In genomic region chr17:29566473-29567361, GRCh38 we compare ENCODE assay signal across 8 cellular contexts. TPM values are rescaled to one million over a fixed set of nuclear protein-coding genes. Genes with fewer than 3 reads are reported as not detected.
DNase-seq lines count a peak whose midpoint lies in the region; ATAC-seq and TF ChIP-seq lines count a peak whose summit lies in the region.

ABHD15 (minus strand) TSS chr17:29567037; CDS start chr17:29566966, 71 bp downstream.

- peak within 1 kb of the TSS; percentile 88 for H3K4me2 ChIP-seq in DOHH2 (ENCODE audit: low read length)

- peaks cover 24% of the 10 kb centered on the region for H3K36me3 ChIP-seq in DOHH2 (ENCODE audit: control insufficient read depth, low read length)

- no peaks in the 10 kb centered on the region for H3K9me3 Mint-ChIP-seq in HFFc6
- no peaks in the 10 kb centered on the region for H3K9me3 Mint-ChIP-seq in effector memory CD8-positive, alpha-beta T cell

- no peaks in the 10 kb centered on the region; the same call in 1 of the 2 replicates for H3K27me3 Mint-ChIP-seq in HFFc6 (ENCODE audit: insufficient read depth)
- no peaks in the 10 kb centered on the region for H3K27me3 Mint-ChIP-seq in effector memory CD8-positive, alpha-beta T cell

- H3K36me3 Mint-ChIP-seq in HFFc6 (ENCODE audit: low read depth) = peaks cover 5% of the 10 kb centered on the region; the same call in 1 of the 2 replicates
- peaks cover 41% of the 10 kb centered on the region for H3K36me3 Mint-ChIP-seq in effector memory CD8-positive, alpha-beta T cell (ENCODE audit: insufficient read depth)

- H3K27ac ChIP-seq in DOHH2 (ENCODE audit: low read depth, low read length) = peak within 1 kb of the TSS; percentile 89

- H3K9me2 ChIP-seq in DOHH2 (replicated peaks; ENCODE audit: control insufficient read depth, low read length) = no peaks in the 10 kb centered on the region

- peaks cover 35% of the 10 kb centered on the region for H3K4me1 ChIP-seq in DOHH2 (ENCODE audit: control insufficient read depth, low read length)

- no peaks in the 10 kb centered on the region for H3K9me3 ChIP-seq in DOHH2 (ENCODE audit: control insufficient read depth, insufficient read depth, low read length)

- peak within 1 kb of the TSS; percentile 89 for H3K27ac Mint-ChIP-seq in HFFc6
- peak within 1 kb of the TSS; percentile 79 to 93 for H3K27ac Mint-ChIP-seq in effector memory CD8-positive, alpha-beta T cell

- H4K20me1 ChIP-seq in DOHH2 (ENCODE audit: control insufficient read depth, insufficient read depth, low read depth, low read length) = no peaks in the 10 kb centered on the region

- TF ChIP-seq CTCF in DOHH2 (IDR thresholded peaks at IDR 0.05; ENCODE audit: low read depth, low read length, poor library complexity, severe bottlenecking) = no peak
- TF ChIP-seq CTCF in HFFc6 (IDR thresholded peaks at IDR 0.05) = no peak

- peak within 1 kb of the TSS; percentile 91 for H3K4me3 ChIP-seq in DOHH2 (ENCODE audit: low read length)

- H3K4me3 Mint-ChIP-seq in HFFc6 = peak within 1 kb of the TSS; percentile 96
- peak within 1 kb of the TSS; percentile 97 to 99 for H3K4me3 Mint-ChIP-seq in effector memory CD8-positive, alpha-beta T cell

- ATAC-seq in effector memory CD8-positive, alpha-beta T cell (replicated peaks) = peak; percentile 35

- DNase-seq in HFFc6 = peak; percentile 25
- DNase-seq in NCI-H524 (lab: John Stamatoyannopoulos, UW) = peak; percentile 69 to 84
- DNase-seq in activated CD4-positive, alpha-beta T cell treated with anti-CD3 and anti-CD28 coated beads, Interleukin-2, amount 50 U/mL, for 48 hours = peak; percentile 71 to 76
- DNase-seq in effector memory CD8-positive, alpha-beta T cell = peak; percentile 51 to 61 (median 56)
- DNase-seq in lung microvascular endothelial cell (ENCODE audit: low read depth in 2 of 2) = peak; percentile 75 to 78
- peak; percentile 69 for DNase-seq in stimulated activated naive CD4-positive, alpha-beta T cell treated with Interleukin-2 at 50 U/mL for 16 hours (lab: John Stamatoyannopoulos, UW)
- DNase-seq in foreskin melanocyte = no peak

- peaks cover 10% of the 10 kb centered on the region for H3F3A ChIP-seq in DOHH2 (ENCODE audit: control insufficient read depth, insufficient read depth)

- H3K27me3 ChIP-seq in DOHH2 (ENCODE audit: control insufficient read depth, low read length) = no peaks in the 10 kb centered on the region

- H3K4me1 Mint-ChIP-seq in HFFc6 (ENCODE audit: low read depth) = peaks cover 15% of the 10 kb centered on the region
- peaks cover 38 to 42% of the 10 kb centered on the region in 2 donors for H3K4me1 Mint-ChIP-seq in effector memory CD8-positive, alpha-beta T cell (ENCODE audit: low read depth in 2 of 2)

- peaks cover 34% of the 10 kb centered on the region for H3K79me2 ChIP-seq in DOHH2 (ENCODE audit: control insufficient read depth, low read length)

RNA-seq across cellular contexts. Expression of gene ABHD15, which starts in this region (rescaled TPM):
- total RNA-seq in HFFc6 (2021; fragmentation: NEBNext Ultra II Directional; extraction: Animal tissue kit (Norgen Biotek cat#: 25700)) = 1 to 10 TPM; 6.4 to 9.8 (median 7.0) TPM
- 3.7 and 4.2 TPM in 2 replicates for total RNA-seq in lung microvascular endothelial cell
